9 cellular contexts compared by ENCODE assay signal in the genomic region with DNA sequence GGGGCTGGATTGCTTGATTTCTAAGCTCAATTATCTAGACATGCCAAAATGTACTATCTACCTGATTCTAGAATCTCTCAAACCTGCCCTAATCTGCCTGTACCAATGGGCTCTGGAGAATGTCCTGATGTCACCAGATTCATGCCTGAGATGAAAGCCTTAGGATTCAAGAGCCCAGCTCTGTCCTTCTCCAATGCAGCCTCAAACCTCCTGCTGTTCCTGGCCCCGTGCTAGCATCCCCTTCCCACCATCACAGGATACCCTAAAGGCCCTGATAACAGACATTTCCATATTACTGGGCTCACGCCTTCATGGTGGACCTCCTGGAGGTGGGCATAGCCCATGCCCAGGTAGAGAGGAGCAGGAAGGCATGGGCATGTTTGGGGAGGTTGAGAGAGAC.
DNase-seq lines count a peak whose midpoint lies in the region; ATAC-seq and FAIRE-seq lines count a peak whose summit lies in the region.
"Had no signal": no experiment of that assay in that cellular context is flagged by ENCODE, and none has a peak within 500 bp of the region (broad histone marks: within the 10 kb centered on the region; RNA-seq: fewer than 3 reads in every experiment).

No MANE protein-coding gene starts in this region.

- no peak for FAIRE-seq in frontal cortex (lab: Jason Lieb, UNC)

- POLR2A ChIA-PET in activated CD8-positive, alpha-beta T cell treated with anti-CD3 and anti-CD28 coated beads, Interleukin-2, amount 10 ng/mL, durations not matched to agents 7 days and 5 days (lab: Charles Lee), result interaction anchor here (0.8 to 8.8 kb wide), 14 partner anchors 9 to 205 kb away, joined by 3 to 189 read pairs (median 7); a partner anchor contains a TSS

- peak overlapping the region; percentile 99 for H3K27ac Mint-ChIP-seq in stimulated activated naive CD8-positive, alpha-beta T cell treated with anti-CD3 and anti-CD28 coated beads, Interleukin-15, Interleukin-2, amounts not matched to agents 100 ng/mL and 50 ng/mL, for 24 hours
- H3K27ac Mint-ChIP-seq in activated CD8-positive, alpha-beta T cell treated with anti-CD3 and anti-CD28 coated beads, Interleukin-2, amount 10 ng/mL, durations not matched to agents 7 days and 5 days, result peak overlapping the region; percentile 97
- peak overlapping the region; percentile 86 for H3K27ac Mint-ChIP-seq in memory B cell

- no peaks in the 10 kb centered on the region for H3K9me3 Mint-ChIP-seq in stimulated activated naive CD8-positive, alpha-beta T cell treated with anti-CD3 and anti-CD28 coated beads, Interleukin-15, Interleukin-2, amounts not matched to agents 100 ng/mL and 50 ng/mL, for 24 hours
- H3K9me3 Mint-ChIP-seq in activated CD8-positive, alpha-beta T cell treated with anti-CD3 and anti-CD28 coated beads, Interleukin-2, amount 10 ng/mL, durations not matched to agents 7 days and 5 days (ENCODE audit: insufficient read depth), result no peaks in the 10 kb centered on the region
- peaks cover 3% of the 10 kb centered on the region for H3K9me3 Mint-ChIP-seq in memory B cell

- H3K4me1 Mint-ChIP-seq in stimulated activated naive CD8-positive, alpha-beta T cell treated with anti-CD3 and anti-CD28 coated beads, Interleukin-15, Interleukin-2, amounts not matched to agents 100 ng/mL and 50 ng/mL, for 24 hours (ENCODE audit: low read depth), result peaks cover 85% of the 10 kb centered on the region
- H3K4me1 Mint-ChIP-seq in activated CD8-positive, alpha-beta T cell treated with anti-CD3 and anti-CD28 coated beads, Interleukin-2, amount 10 ng/mL, durations not matched to agents 7 days and 5 days (ENCODE audit: low read depth), result peaks cover 84% of the 10 kb centered on the region
- peaks cover 36% of the 10 kb centered on the region for H3K4me1 Mint-ChIP-seq in memory B cell

- H3K4me3 Mint-ChIP-seq in stimulated activated naive CD8-positive, alpha-beta T cell treated with anti-CD3 and anti-CD28 coated beads, Interleukin-15, Interleukin-2, amounts not matched to agents 100 ng/mL and 50 ng/mL, for 24 hours, result peak overlapping the region; percentile 76
- peak overlapping the region; percentile 64 for H3K4me3 Mint-ChIP-seq in activated CD8-positive, alpha-beta T cell treated with anti-CD3 and anti-CD28 coated beads, Interleukin-2, amount 10 ng/mL, durations not matched to agents 7 days and 5 days
- H3K4me3 Mint-ChIP-seq in memory B cell, result no peak overlapping the region

- H3K36me3 Mint-ChIP-seq in stimulated activated naive CD8-positive, alpha-beta T cell treated with anti-CD3 and anti-CD28 coated beads, Interleukin-15, Interleukin-2, amounts not matched to agents 100 ng/mL and 50 ng/mL, for 24 hours (ENCODE audit: low read depth), result no peaks in the 10 kb centered on the region
- peaks cover 15% of the 10 kb centered on the region for H3K36me3 Mint-ChIP-seq in activated CD8-positive, alpha-beta T cell treated with anti-CD3 and anti-CD28 coated beads, Interleukin-2, amount 10 ng/mL, durations not matched to agents 7 days and 5 days (ENCODE audit: low read depth)
- H3K36me3 Mint-ChIP-seq in memory B cell, result no peaks in the 10 kb centered on the region

- ATAC-seq in stimulated activated naive CD8-positive, alpha-beta T cell treated with anti-CD3 and anti-CD28 coated beads, Interleukin-15, Interleukin-2, amounts not matched to agents 100 U/mL and 50 U/mL, for 24 hours, result no peak
- ATAC-seq in activated CD8-positive, alpha-beta T cell treated with anti-CD3 and anti-CD28 coated beads, Interleukin-2, amount 10 ng/mL, durations not matched to agents 7 days and 5 days, result no peak
- ATAC-seq in memory B cell (ENCODE audit: low read depth) (no peak), GM18909 (IDR thresholded peaks at IDR 0.05; ENCODE audit: poor library complexity, unreplicated experiment) (no peak)

- H3K27me3 Mint-ChIP-seq in stimulated activated naive CD8-positive, alpha-beta T cell treated with anti-CD3 and anti-CD28 coated beads, Interleukin-15, Interleukin-2, amounts not matched to agents 100 ng/mL and 50 ng/mL, for 24 hours, result no peaks in the 10 kb centered on the region
- H3K27me3 Mint-ChIP-seq in activated CD8-positive, alpha-beta T cell treated with anti-CD3 and anti-CD28 coated beads, Interleukin-2, amount 10 ng/mL, durations not matched to agents 7 days and 5 days (ENCODE audit: low read depth), result no peaks in the 10 kb centered on the region
- H3K27me3 Mint-ChIP-seq in memory B cell, result peaks cover 7% of the 10 kb centered on the region

- CTCF ChIA-PET in activated CD8-positive, alpha-beta T cell treated with anti-CD3 and anti-CD28 coated beads, Interleukin-2, amount 10 ng/mL, durations not matched to agents 7 days and 5 days (lab: Charles Lee), result interaction anchor here (0.8 to 6.1 kb wide), 27 partner anchors 9 to 432 kb away, joined by 3 to 49 read pairs (median 13); a partner anchor contains a TSS

- DNase-seq in stimulated activated naive CD8-positive, alpha-beta T cell treated with anti-CD3 and anti-CD28 coated beads, Interleukin-15, Interleukin-2, amounts not matched to agents 100 U/mL and 50 U/mL, for 24 hours, result no peak
- no peak for DNase-seq in activated CD8-positive, alpha-beta T cell treated with anti-CD3 and anti-CD28 coated beads, Interleukin-2, amount 10 ng/mL, durations not matched to agents 7 days and 5 days
- DNase-seq in memory B cell (ENCODE audit: low spot score in 2 of 2) (no peak), NCI-H1436 (lab: John Stamatoyannopoulos, UW) (no peak), frontal cortex (ENCODE audit: low spot score in 2 of 2) (no peak), AG20443 (ENCODE audit: low spot score) (no peak)
- DNase-seq: NCI-H2171 treated with DMSO at 0.1 percent for 48 hours had no signal
